ENCODE assay signal across 14 cellular contexts in the genomic region with DNA sequence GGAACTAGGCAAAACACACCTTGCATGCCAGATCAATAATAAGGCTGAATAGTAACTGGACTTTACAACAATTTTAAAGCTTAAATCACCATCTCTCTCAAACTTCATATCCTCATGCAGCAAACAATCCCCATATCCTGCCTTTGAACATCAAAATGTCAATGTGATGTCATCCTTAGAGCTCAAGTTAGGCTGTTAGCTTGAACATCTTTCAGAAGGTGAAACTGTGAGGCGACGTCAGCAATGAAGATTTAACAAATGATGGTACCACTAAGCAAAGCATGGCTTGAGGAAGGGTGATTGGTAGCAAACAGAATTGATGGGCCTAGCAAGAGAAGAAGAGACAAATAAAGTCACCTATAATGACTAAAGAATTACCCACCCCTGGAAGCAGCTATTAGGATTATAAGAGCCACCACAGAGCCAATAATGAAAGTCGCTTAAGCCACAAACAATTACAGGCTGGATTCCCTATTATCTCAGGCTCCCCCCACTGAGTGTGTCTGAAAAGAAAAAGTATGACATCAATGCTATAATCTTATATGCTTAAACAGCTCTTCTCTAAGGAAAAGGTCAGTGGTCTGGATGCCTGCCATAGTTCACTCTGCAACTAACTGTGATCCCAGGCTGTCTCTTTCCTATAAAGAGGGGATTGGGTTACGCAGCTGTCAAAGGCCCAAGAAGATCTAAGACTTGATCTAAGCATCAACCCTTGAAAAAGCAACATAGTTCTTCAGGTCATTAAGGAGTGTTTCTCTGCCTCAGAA. TPM values are rescaled to one million over a fixed set of nuclear protein-coding genes. Genes with fewer than 3 reads are reported as not detected.
A peak's percentile ranks its signal among the peaks of the same experiment; 100 is the strongest.
DNase-seq lines count a peak whose midpoint lies in the region; ATAC-seq, FAIRE-seq and TF ChIP-seq lines count a peak whose summit lies in the region.
"Had no signal": no experiment of that assay in that cellular context is flagged by ENCODE, and none has a peak within 500 bp of the region (broad histone marks: within the 10 kb centered on the region; RNA-seq: fewer than 3 reads in every experiment).

No MANE protein-coding gene starts in this region.

- H3K4me3 ChIP-seq in SK-N-SH (ENCODE audit: low read depth in 2 of 2, low read length in 1 of 2), result no peak overlapping the region
- H3K4me3 ChIP-seq in cardiac muscle cell, result no peak overlapping the region
- H3K4me3 ChIP-seq in smooth muscle cell, result no peak overlapping the region

- H3K4me1 ChIP-seq in SK-N-SH (ENCODE audit: control insufficient read depth in 1 of 2, insufficient read depth in 2 of 2, low read depth in 1 of 2, low read length in 1 of 2), result peaks cover 4 to 9% of the 10 kb centered on the region in 2 experiments; a peak in 2 of 4 replicates
- H3K4me1 ChIP-seq in cardiac muscle cell (ENCODE audit: low read depth), result peaks cover 36% of the 10 kb centered on the region
- peaks cover 74% of the 10 kb centered on the region for H3K4me1 ChIP-seq in smooth muscle cell (ENCODE audit: low read depth)

- POLR2A ChIA-PET in SK-N-SH (lab: Yijun Ruan, JAX), result no interaction called here

- H3K36me3 ChIP-seq in SK-N-SH (replicated peaks in 1 of 2; ENCODE audit: control insufficient read depth in 1 of 2, insufficient read depth in 2 of 2, low read length in 1 of 2) (no peaks in the 10 kb centered on the region), cardiac muscle cell (peaks cover 3% of the 10 kb centered on the region), smooth muscle cell (ENCODE audit: low read depth) (peaks cover 11% of the 10 kb centered on the region)

- DNase-seq in SK-N-SH (no peak), RCC 7860 (ENCODE audit: low spot score) (peak; percentile 19), cardiac muscle cell (ENCODE audit: low read depth in 1 of 2, low spot score in 1 of 2) (peak in 1 of 2 donors; percentile 80), smooth muscle cell (lab: John Stamatoyannopoulos, UW; ENCODE audit: unreplicated experiment) (no peak), iPS-NIHi11 (ENCODE audit: low spot score) (no peak)
- DNase-seq in activated CD4-positive, alpha-beta T cell treated with anti-CD3 and anti-CD28 coated beads, Interleukin-2, amount 50 U/mL, for 4 hours, result no peak
- DNase-seq: activated naive CD4-positive, alpha-beta T cell treated with anti-CD3 and anti-CD28 coated beads, Interleukin-2, amount 50 U/mL, for 16 hours; mesenchymal stem cell; NCI-H1930; posterior cingulate gyrus; stimulated activated CD4-positive, alpha-beta T cell treated with anti-CD3 and anti-CD28 coated beads, Interleukin-1b, Interleukin-23, amount 100 ng/mL, for 48 hours had no signal

- CTCF ChIA-PET in SK-N-SH (lab: Yijun Ruan, JAX), result interaction anchor here (0.7 to 0.9 kb wide), 2 partner anchors 140 to 392 kb away, joined by 3 read pairs; no protein-coding TSS in a partner anchor

- H3K4me2 ChIP-seq in SK-N-SH, result no peak overlapping the region
- H3K4me2 ChIP-seq in smooth muscle cell, result peak overlapping the region; percentile 68

- H3K27me3 ChIP-seq in SK-N-SH (ENCODE audit: insufficient read depth) (no peaks in the 10 kb centered on the region), cardiac muscle cell (no peaks in the 10 kb centered on the region), smooth muscle cell (ENCODE audit: low read depth) (no peaks in the 10 kb centered on the region)

- H4K20me1 ChIP-seq in SK-N-SH (ENCODE audit: insufficient read depth), result no peaks in the 10 kb centered on the region
- H4K20me1 ChIP-seq in smooth muscle cell (ENCODE audit: low read depth), result peaks cover 92% of the 10 kb centered on the region

- ATAC-seq in SK-N-SH treated with all-trans-retinoic acid at 6 μM for 48 hours (peak; percentile 63), GM21528 (IDR thresholded peaks at IDR 0.05; ENCODE audit: low FRiP score, unreplicated experiment) (no peak)
- ATAC-seq: esophagus mucosa had no signal

- no peaks in the 10 kb centered on the region for H3K79me2 ChIP-seq in SK-N-SH (ENCODE audit: insufficient read depth)
- peaks cover 52% of the 10 kb centered on the region for H3K79me2 ChIP-seq in smooth muscle cell (ENCODE audit: low read depth)

- no peak for FAIRE-seq in RCC 7860 (lab: Jason Lieb, UNC)

- no peak overlapping the region for H3K9ac ChIP-seq in SK-N-SH
- no peak overlapping the region for H3K9ac ChIP-seq in smooth muscle cell (ENCODE audit: low read depth)

- H2AFZ ChIP-seq in SK-N-SH (ENCODE audit: low read depth) (no peak overlapping the region), smooth muscle cell (ENCODE audit: low read depth) (no peak overlapping the region)

- no peak for TF ChIP-seq EP300 in SK-N-SH (IDR thresholded peaks at IDR 0.05; ENCODE audit: borderline replicate concordance in 1 of 2, low read depth in 1 of 2, low read length in 1 of 2)

- 84% methylated on average over 4 of the region's 4 CpGs for WGBS in SK-N-SH (ENCODE audit: low lambda C conversion rate)
- 50% methylated on average over 4 of the region's 4 CpGs for WGBS in smooth muscle cell (ENCODE audit: low lambda C conversion rate)

- no peaks in the 10 kb centered on the region for H3K9me3 ChIP-seq in SK-N-SH
- no peaks in the 10 kb centered on the region for H3K9me3 ChIP-seq in cardiac muscle cell (ENCODE audit: low read depth)
- H3K9me3 ChIP-seq in smooth muscle cell (replicated peaks; ENCODE audit: low read depth), result no peaks in the 10 kb centered on the region

- no peaks in the 10 kb centered on the region for H3K9me2 ChIP-seq in SK-N-SH

- H3F3A ChIP-seq in SK-N-SH (replicated peaks; ENCODE audit: insufficient read depth) (no peaks in the 10 kb centered on the region), smooth muscle cell (ENCODE audit: low read depth) (peaks cover 17% of the 10 kb centered on the region)

- TF ChIP-seq CTCF in SK-N-SH (IDR thresholded peaks at IDR 0.05) (no peak), cardiac muscle cell (IDR thresholded peaks at IDR 0.05; ENCODE audit: low read depth, low read length) (no peak), smooth muscle cell (IDR thresholded peaks at IDR 0.05; ENCODE audit: borderline replicate concordance, insufficient read depth, poor library complexity, severe bottlenecking) (no peak)

- no peak for TF ChIP-seq RAD21 in SK-N-SH (IDR thresholded peaks at IDR 0.05; ENCODE audit: low read length)

- H3K27ac ChIP-seq in SK-N-SH (ENCODE audit: low read depth in 2 of 2, low read length in 1 of 2) (no peak overlapping the region), cardiac muscle cell (peak overlapping the region; percentile 54), smooth muscle cell (ENCODE audit: low read depth) (peak overlapping the region; percentile 77)

TF ChIP-seq in SK-N-SH treated with all-trans-retinoic acid at 6 μM for 48 hours, 23 proteins besides CTCF, POLR2A, EP300 and RAD21:
- no peak for TF ChIP-seq TOX (CRISPR knock-in tag; IDR thresholded peaks at IDR 0.05; ENCODE audit: borderline replicate concordance)
- TF ChIP-seq GLIS3 (CRISPR knock-in tag; IDR thresholded peaks at IDR 0.05), result no peak
- TF ChIP-seq SNAI2 (CRISPR knock-in tag; IDR thresholded peaks at IDR 0.05), result no peak

TF ChIP-seq in SK-N-SH, 30 proteins besides CTCF, POLR2A, EP300 and RAD21:
- TF ChIP-seq YY1 (IDR thresholded peaks at IDR 0.05; ENCODE audit: low read depth) (no peak), GABPA (IDR thresholded peaks at IDR 0.05; ENCODE audit: low read depth) (no peak), TEAD4 (IDR thresholded peaks at IDR 0.05; ENCODE audit: borderline replicate concordance, insufficient read depth) (no peak), ELF1 (IDR thresholded peaks at IDR 0.05) (no peak), SIN3A (IDR thresholded peaks at IDR 0.05; ENCODE audit: borderline replicate concordance, low read depth, low read length) (no peak), FOXM1 (IDR thresholded peaks at IDR 0.05; ENCODE audit: low read depth) (no peak), MXI1 (IDR thresholded peaks at IDR 0.05; ENCODE audit: low read depth, low read length) (no peak), RFX5 (IDR thresholded peaks at IDR 0.05; ENCODE audit: low read length) (no peak), MEF2A (IDR thresholded peaks at IDR 0.05; ENCODE audit: borderline replicate concordance, low read depth) (no peak)
- TF ChIP-seq, protein P1, sequence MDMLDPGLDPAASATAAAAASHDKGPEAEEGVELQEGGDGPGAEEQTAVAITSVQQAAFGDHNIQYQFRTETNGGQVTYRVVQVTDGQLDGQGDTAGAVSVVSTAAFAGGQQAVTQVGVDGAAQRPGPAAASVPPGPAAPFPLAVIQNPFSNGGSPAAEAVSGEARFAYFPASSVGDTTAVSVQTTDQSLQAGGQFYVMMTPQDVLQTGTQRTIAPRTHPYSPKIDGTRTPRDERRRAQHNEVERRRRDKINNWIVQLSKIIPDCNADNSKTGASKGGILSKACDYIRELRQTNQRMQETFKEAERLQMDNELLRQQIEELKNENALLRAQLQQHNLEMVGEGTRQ (IDR thresholded peaks at IDR 0.05; ENCODE audit: borderline replicate concordance, low read depth, low read length), result no peak
- TF ChIP-seq, protein P2, sequence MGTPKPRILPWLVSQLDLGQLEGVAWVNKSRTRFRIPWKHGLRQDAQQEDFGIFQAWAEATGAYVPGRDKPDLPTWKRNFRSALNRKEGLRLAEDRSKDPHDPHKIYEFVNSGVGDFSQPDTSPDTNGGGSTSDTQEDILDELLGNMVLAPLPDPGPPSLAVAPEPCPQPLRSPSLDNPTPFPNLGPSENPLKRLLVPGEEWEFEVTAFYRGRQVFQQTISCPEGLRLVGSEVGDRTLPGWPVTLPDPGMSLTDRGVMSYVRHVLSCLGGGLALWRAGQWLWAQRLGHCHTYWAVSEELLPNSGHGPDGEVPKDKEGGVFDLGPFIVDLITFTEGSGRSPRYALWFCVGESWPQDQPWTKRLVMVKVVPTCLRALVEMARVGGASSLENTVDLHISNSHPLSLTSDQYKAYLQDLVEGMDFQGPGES (IDR thresholded peaks at IDR 0.05; ENCODE audit: low read depth, low read length), result no peak

RNA-seq across cellular contexts. Expression of gene EGLN3, which starts 18.2 kb away (rescaled TPM):
- polyA plus RNA-seq in SK-N-SH (2012; rRNA removed) (0.31 and 0.76 TPM in 2 replicates), cardiac muscle cell (33.1 and 38.3 TPM in 2 replicates), smooth muscle cell (127 and 154 TPM in 2 replicates)
- 0.36 and 0.43 TPM in 2 replicates for polyA plus RNA-seq in SK-N-SH (2012; cell fraction: cytosol; rRNA removed)
- polyA plus RNA-seq in SK-N-SH (2012; cell fraction: nucleus; rRNA removed), result 0.14 and 0.26 TPM in 2 replicates
- total RNA-seq in cardiac muscle cell (26.6 and 30.3 TPM in 2 replicates), smooth muscle cell (146 TPM in 2 replicates)

Comparison
In these comparisons a context has a peak if more than half of its experiments do, and no peak if none do; other contexts are left out.
1. H3K27ac ChIP-seq: peak in cardiac muscle cell (single experiment) and smooth muscle cell (single experiment); none in SK-N-SH (0 of 2).
2. RNA of gene EGLN3, which starts 18.2 kb away (polyA plus RNA-seq): 127 to 154 TPM in smooth muscle cell and 33.1 to 38.3 TPM in cardiac muscle cell; 0.14 to 0.76 TPM in SK-N-SH; every median in the first group is over 10 times any median in the second.